In the genomic region with DNA sequence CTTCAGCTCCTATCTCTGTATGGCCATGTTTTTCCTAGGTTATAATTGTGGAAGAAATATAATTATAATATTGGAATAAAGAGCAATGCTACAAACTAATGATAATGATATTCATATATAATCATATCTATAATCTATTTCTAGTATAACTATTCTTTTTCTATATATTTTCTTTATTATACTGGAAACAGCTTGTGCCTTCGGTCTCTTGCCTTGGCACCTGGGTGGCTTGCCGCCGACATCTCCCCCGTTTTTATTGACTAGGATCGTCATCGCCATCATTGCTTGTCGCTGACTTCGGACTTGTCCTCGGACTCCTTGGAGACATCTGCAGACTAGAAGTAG, we compare ENCODE assay signal across 7 cellular contexts. TPM values are rescaled to one million over a fixed set of nuclear protein-coding genes. Genes with fewer than 3 reads are reported as not detected.
DNase-seq lines count a peak whose midpoint lies in the region; ATAC-seq and TF ChIP-seq lines count a peak whose summit lies in the region.

No MANE protein-coding gene starts in this region.

- H2AK5ac ChIP-seq in neuronal stem cell (ENCODE audit: low read depth, low read length), result no peak overlapping the region

- H3K9me3 ChIP-seq in HUES48 (ENCODE audit: control insufficient read depth, insufficient read depth, low read length) (no peaks in the 10 kb centered on the region), neuronal stem cell (replicated peaks in 1 of 2; ENCODE audit: control insufficient read depth in 2 of 2, insufficient read depth in 1 of 2, low read depth in 1 of 2, low read length in 2 of 2) (peaks cover 11 to 38% of the 10 kb centered on the region in 2 donors)

- H3K14ac ChIP-seq in neuronal stem cell (ENCODE audit: low read length), result no peak overlapping the region

- no peak for TF ChIP-seq CTCF in GM20000 (IDR thresholded peaks at IDR 0.05; ENCODE audit: extremely low read depth, missing control alignments)

- peaks cover 2% of the 10 kb centered on the region for H3K36me3 Mint-ChIP-seq in activated CD4-positive, alpha-beta memory T cell treated with anti-CD3 and anti-CD28 coated beads for 36 hours
- peaks cover 0 to 4% (median 0%) of the 10 kb centered on the region in 3 donors for H3K36me3 Mint-ChIP-seq in immature natural killer cell
- peaks cover 8% of the 10 kb centered on the region for H3K36me3 Mint-ChIP-seq in stimulated activated memory B cell treated with anti-CD40 and anti-IgM and Interleukin-4, amounts not matched to agents 10 μg/mL and 1 μg/mL and 100 μg/mL, for 72 hours

- H4K8ac ChIP-seq in neuronal stem cell (ENCODE audit: low read depth, low read length), result no peak overlapping the region

- no peak overlapping the region for H3K4ac ChIP-seq in neuronal stem cell (ENCODE audit: low read length)

- intact Hi-C loops in activated CD4-positive, alpha-beta memory T cell treated with anti-CD3 and anti-CD28 coated beads for 36 hours (cut with micrococcal nuclease), result loop anchor here (5.0 kb wide), 1 partner anchor 107 kb away; no protein-coding TSS in a partner anchor

- POLR2A ChIA-PET in activated CD4-positive, alpha-beta memory T cell treated with anti-CD3 and anti-CD28 coated beads for 36 hours (lab: Charles Lee), result interaction anchor here (0.6 to 2.0 kb wide), 3 partner anchors 24 to 343 kb away, joined by 3 to 8 read pairs (median 3); a partner anchor contains a TSS

- H3K23ac ChIP-seq in neuronal stem cell (ENCODE audit: low read depth, low read length, poor library complexity), result no peak overlapping the region

- H3K27ac ChIP-seq in HUES48 (ENCODE audit: low read depth, low read length) (peak overlapping the region; percentile 95), neuronal stem cell (replicated peaks; ENCODE audit: low read length) (no peak overlapping the region)

- H3K27ac Mint-ChIP-seq in activated CD4-positive, alpha-beta memory T cell treated with anti-CD3 and anti-CD28 coated beads for 36 hours, result peak overlapping the region; percentile 93
- peak overlapping the region; percentile 85 to 97 (median 92) for H3K27ac Mint-ChIP-seq in immature natural killer cell
- H3K27ac Mint-ChIP-seq in stimulated activated memory B cell treated with anti-CD40 and anti-IgM and Interleukin-4, amounts not matched to agents 10 μg/mL and 1 μg/mL and 100 μg/mL, for 72 hours, result peak overlapping the region; percentile 97

- H3K4me2 ChIP-seq in neuronal stem cell (ENCODE audit: insufficient read depth, low read length, poor library complexity, severe bottlenecking), result no peak overlapping the region

- H3K4me1 Mint-ChIP-seq in activated CD4-positive, alpha-beta memory T cell treated with anti-CD3 and anti-CD28 coated beads for 36 hours (ENCODE audit: low read depth), result peaks cover 18% of the 10 kb centered on the region
- peaks cover 31 to 52% of the 10 kb centered on the region in 2 donors for H3K4me1 Mint-ChIP-seq in immature natural killer cell
- peaks cover 48% of the 10 kb centered on the region for H3K4me1 Mint-ChIP-seq in stimulated activated memory B cell treated with anti-CD40 and anti-IgM and Interleukin-4, amounts not matched to agents 10 μg/mL and 1 μg/mL and 100 μg/mL, for 72 hours

- H3K27me3 Mint-ChIP-seq in activated CD4-positive, alpha-beta memory T cell treated with anti-CD3 and anti-CD28 coated beads for 36 hours, result no peaks in the 10 kb centered on the region
- peaks cover 2 to 7% (median 2%) of the 10 kb centered on the region in 3 donors for H3K27me3 Mint-ChIP-seq in immature natural killer cell (ENCODE audit: low read depth in 3 of 3)
- H3K27me3 Mint-ChIP-seq in stimulated activated memory B cell treated with anti-CD40 and anti-IgM and Interleukin-4, amounts not matched to agents 10 μg/mL and 1 μg/mL and 100 μg/mL, for 72 hours, result no peaks in the 10 kb centered on the region

- peaks cover 13% of the 10 kb centered on the region; the same call in 1 of the 2 replicates for H3K36me3 ChIP-seq in HUES48 (ENCODE audit: control insufficient read depth, insufficient read depth, low read length)
- H3K36me3 ChIP-seq in neuronal stem cell (replicated peaks in 1 of 2; ENCODE audit: control insufficient read depth in 2 of 2, insufficient read depth in 2 of 2, low read length in 2 of 2), result peaks cover 6 to 42% of the 10 kb centered on the region in 2 donors

- H3K4me1 ChIP-seq in HUES48 (ENCODE audit: control insufficient read depth, insufficient read depth, low read length) (peaks cover 5% of the 10 kb centered on the region; the same call in 1 of the 2 replicates), neuronal stem cell (ENCODE audit: control insufficient read depth in 2 of 2, insufficient read depth in 1 of 2, low read depth in 1 of 2, low read length in 2 of 2) (peaks cover 0 to 2% of the 10 kb centered on the region in 2 donors)

- H3K4me3 Mint-ChIP-seq in activated CD4-positive, alpha-beta memory T cell treated with anti-CD3 and anti-CD28 coated beads for 36 hours, result peak overlapping the region; percentile 93
- H3K4me3 Mint-ChIP-seq in immature natural killer cell, result peak overlapping the region; percentile 95 to 99 (median 98)
- no peak overlapping the region for H3K4me3 Mint-ChIP-seq in stimulated activated memory B cell treated with anti-CD40 and anti-IgM and Interleukin-4, amounts not matched to agents 10 μg/mL and 1 μg/mL and 100 μg/mL, for 72 hours

- CTCF ChIA-PET in activated CD4-positive, alpha-beta memory T cell treated with anti-CD3 and anti-CD28 coated beads for 36 hours (lab: Charles Lee), result interaction anchor here (0.6 to 9.0 kb wide), 22 partner anchors 11 to 329 kb away, joined by 3 to 150 read pairs (median 5); a partner anchor contains a TSS

- H2BK120ac ChIP-seq in neuronal stem cell (ENCODE audit: low read depth, low read length), result no peak overlapping the region

- WGBS in neuronal stem cell (ENCODE audit: extremely low coverage in 2 of 2, insufficient read length in 2 of 2, insufficient replicate concordance in 1 of 2), 2 donors, result no CpG with 5 or more reads among the region's 9 CpGs

- H3K4me3 ChIP-seq in HUES48 (ENCODE audit: low read depth, low read length), result peak overlapping the region; percentile 92
- no peak overlapping the region for H3K4me3 ChIP-seq in neuronal stem cell (ENCODE audit: low read length in 2 of 2)

- ATAC-seq in stimulated activated memory B cell treated with anti-CD40 and anti-IgM and Interleukin-4, amounts not matched to agents 10 μg/mL and 1 μg/mL and 100 μg/mL, for 72 hours, result no peak

- DNase-seq in activated CD4-positive, alpha-beta memory T cell treated with anti-CD3 and anti-CD28 coated beads for 36 hours, result no peak
- DNase-seq in immature natural killer cell (no peak), GM20000 (ENCODE audit: low spot score) (no peak), glomerular visceral epithelial cell (ENCODE audit: extremely low spot score) (no peak), neuronal stem cell (ENCODE audit: low spot score) (no peak)

- H2BK5ac ChIP-seq in neuronal stem cell (ENCODE audit: low read length), result no peak overlapping the region

- peaks cover 5% of the 10 kb centered on the region for H3K79me1 ChIP-seq in neuronal stem cell (ENCODE audit: low read depth, low read length)

- H3K27me3 ChIP-seq in HUES48 (ENCODE audit: control insufficient read depth, insufficient read depth, low read length) (no peaks in the 10 kb centered on the region), neuronal stem cell (ENCODE audit: control insufficient read depth in 3 of 3, insufficient read depth in 3 of 3, low read depth in 1 of 3, low read length in 3 of 3) (no peaks in the 10 kb centered on the region)

- no peak overlapping the region for H2BK12ac ChIP-seq in neuronal stem cell (ENCODE audit: low read length)

- H3K9me3 Mint-ChIP-seq in activated CD4-positive, alpha-beta memory T cell treated with anti-CD3 and anti-CD28 coated beads for 36 hours, result no peaks in the 10 kb centered on the region
- H3K9me3 Mint-ChIP-seq in immature natural killer cell, result no peaks in the 10 kb centered on the region
- no peaks in the 10 kb centered on the region for H3K9me3 Mint-ChIP-seq in stimulated activated memory B cell treated with anti-CD40 and anti-IgM and Interleukin-4, amounts not matched to agents 10 μg/mL and 1 μg/mL and 100 μg/mL, for 72 hours

- no peak overlapping the region for H3K18ac ChIP-seq in neuronal stem cell (ENCODE audit: low read length)

- H2AFZ ChIP-seq in neuronal stem cell (ENCODE audit: low read length), result no peak overlapping the region

- H2BK15ac ChIP-seq in neuronal stem cell (ENCODE audit: low read length), result no peak overlapping the region

- no peak overlapping the region for H4K91ac ChIP-seq in neuronal stem cell (ENCODE audit: low read depth, low read length, poor library complexity)

- H3K9ac ChIP-seq in HUES48 (ENCODE audit: low read depth, low read length) (no peak overlapping the region), neuronal stem cell (ENCODE audit: low read depth, low read length, poor library complexity) (no peak overlapping the region)

RNA-seq across cellular contexts. Expression of a gene that starts 24.2 kb away (rescaled TPM):
- total RNA-seq in activated CD4-positive, alpha-beta memory T cell treated with anti-CD3 and anti-CD28 coated beads for 36 hours, result 1 to 10 TPM in 1 of 2 experiments, under 1 TPM in 1; 0.97 to 1.6 TPM
- polyA plus RNA-seq in immature natural killer cell, result 1 to 10 TPM in 2 of 3 donors, under 1 TPM in 1; 0.91 to 5.3 (median 2.9) TPM
- 2.7 TPM for polyA plus RNA-seq in neuronal stem cell (2013, experiment 1 of 2)
- polyA plus RNA-seq in neuronal stem cell (2013, experiment 2 of 2), result 2.6 TPM

RNA-seq across cellular contexts. Expression of a gene that starts 46.4 kb away (rescaled TPM):
- total RNA-seq in activated CD4-positive, alpha-beta memory T cell treated with anti-CD3 and anti-CD28 coated beads for 36 hours, result under 1 TPM; 0.27 to 0.33 TPM
- polyA plus RNA-seq in immature natural killer cell, result 1 to 10 TPM; 4.5 to 6.5 (median 5.4) TPM
- 2.8 TPM for polyA plus RNA-seq in neuronal stem cell (2013, experiment 1 of 2)
- polyA plus RNA-seq in neuronal stem cell (2013, experiment 2 of 2), result 3.0 TPM
